In the genomic region with DNA sequence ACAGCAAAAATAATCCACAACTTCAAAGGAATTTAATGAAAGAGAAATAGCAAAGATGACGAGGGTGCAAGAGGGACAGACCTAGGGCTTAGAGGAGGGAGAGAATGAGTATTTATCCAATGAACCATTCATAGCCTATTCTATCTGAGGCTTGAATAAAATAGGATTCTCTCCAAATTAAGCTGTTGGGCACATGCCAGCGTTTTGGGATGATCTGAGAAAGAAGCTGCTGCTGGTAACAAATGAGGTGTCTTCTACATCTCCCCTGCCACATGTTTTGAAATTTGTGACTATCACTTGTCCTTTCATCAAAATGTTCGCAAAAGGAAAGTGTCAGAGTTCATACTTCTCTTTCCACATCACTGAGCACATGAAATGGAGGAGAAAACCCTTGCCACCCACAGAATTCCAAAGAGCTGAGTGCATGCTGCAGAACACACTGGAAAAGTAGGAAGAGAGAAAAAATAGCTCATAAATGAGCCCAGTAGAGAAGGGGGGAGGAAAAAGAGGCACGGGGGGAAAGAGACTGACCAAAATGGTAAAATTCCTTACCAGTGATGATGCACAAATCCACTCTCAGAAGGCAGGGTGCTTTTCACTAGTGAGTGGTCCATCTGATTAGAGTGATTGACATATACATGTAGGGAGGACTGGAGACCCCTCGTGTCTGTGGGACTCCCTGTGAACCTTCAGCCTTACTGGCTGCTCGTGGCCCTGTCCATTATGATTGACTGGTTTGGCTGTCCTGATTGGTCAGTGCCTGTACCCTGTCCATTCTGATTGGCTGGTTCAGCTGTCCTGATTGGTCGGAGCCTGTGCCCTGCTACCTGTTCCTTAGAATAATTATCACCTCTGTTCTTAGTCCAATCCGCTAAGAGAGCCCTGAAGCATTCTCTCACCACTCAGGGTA, we compare ENCODE assay signal across 9 cellular contexts.
DNase-seq lines count a peak whose midpoint lies in the region; ATAC-seq and TF ChIP-seq lines count a peak whose summit lies in the region.
"Had no signal": no experiment of that assay in that cellular context is flagged by ENCODE, and none has a peak within 500 bp of the region (broad histone marks: within the 10 kb centered on the region; RNA-seq: fewer than 3 reads in every experiment).

No MANE protein-coding gene starts in this region.

- H3K27ac ChIP-seq in left lung (peak overlapping the region in 1 of 2 donors; percentile 45), upper lobe of right lung (peak overlapping the region; percentile 58)

- POLR2A ChIA-PET in MCF 10A (lab: Yijun Ruan, JAX): interaction anchor here (0.8 to 1.3 kb wide), 5 partner anchors 9 to 64 kb away, joined by 3 to 5 read pairs (median 4); no protein-coding TSS in a partner anchor
- POLR2A ChIA-PET in activated CD8-positive, alpha-beta T cell treated with anti-CD3 and anti-CD28 coated beads, Interleukin-2, amount 10 ng/mL, durations not matched to agents 7 days and 5 days (lab: Charles Lee): no interaction called here

- H3K4me1 ChIP-seq in left lung (peaks cover 0 to under 1% of the 10 kb centered on the region in 2 donors), upper lobe of right lung (peaks cover 8% of the 10 kb centered on the region)

- H3K27me3 Mint-ChIP-seq in MCF 10A (ENCODE audit: insufficient read depth, unreplicated experiment): no peaks in the 10 kb centered on the region
- H3K27me3 Mint-ChIP-seq in activated CD8-positive, alpha-beta T cell treated with anti-CD3 and anti-CD28 coated beads, Interleukin-2, amount 10 ng/mL, durations not matched to agents 7 days and 5 days (ENCODE audit: low read depth): no peaks in the 10 kb centered on the region

- CTCF ChIA-PET in MCF 10A (lab: Yijun Ruan, JAX): interaction anchor here (0.6 to 1.0 kb wide), 7 partner anchors 40 to 1817 kb away, joined by 3 to 5 read pairs (median 3); no protein-coding TSS in a partner anchor
- CTCF ChIA-PET in activated CD8-positive, alpha-beta T cell treated with anti-CD3 and anti-CD28 coated beads, Interleukin-2, amount 10 ng/mL, durations not matched to agents 7 days and 5 days (lab: Charles Lee): no interaction called here

- H3K36me3 Mint-ChIP-seq in MCF 10A (ENCODE audit: insufficient read depth, unreplicated experiment): no peaks in the 10 kb centered on the region
- no peaks in the 10 kb centered on the region for H3K36me3 Mint-ChIP-seq in activated CD8-positive, alpha-beta T cell treated with anti-CD3 and anti-CD28 coated beads, Interleukin-2, amount 10 ng/mL, durations not matched to agents 7 days and 5 days (ENCODE audit: low read depth)

- H3K4me3 Mint-ChIP-seq in MCF 10A (ENCODE audit: unreplicated experiment): no peak overlapping the region
- no peak overlapping the region for H3K4me3 Mint-ChIP-seq in activated CD8-positive, alpha-beta T cell treated with anti-CD3 and anti-CD28 coated beads, Interleukin-2, amount 10 ng/mL, durations not matched to agents 7 days and 5 days
- H3K4me3 Mint-ChIP-seq: H9, IgD-negative memory B cell had no signal

- DNase-seq in HS-5 (ENCODE audit: low read depth) (peak; percentile 93), MCF 10A (ENCODE audit: unreplicated experiment) (peak; percentile 53), left lung (no peak), upper lobe of right lung (no peak)
- DNase-seq in effector CD4-positive, alpha-beta T cell: no peak
- no peak for DNase-seq in activated CD8-positive, alpha-beta T cell treated with anti-CD3 and anti-CD28 coated beads, Interleukin-2, amount 10 ng/mL, durations not matched to agents 7 days and 5 days
- DNase-seq: H9 had no signal

- intact Hi-C loops in MCF 10A (cut with micrococcal nuclease) (no loop called here), left lung (cut with DNase I) (no loop called here), upper lobe of right lung (cut with DNase I) (no loop called here)

- peaks cover 29% of the 10 kb centered on the region for H3K4me1 Mint-ChIP-seq in MCF 10A (ENCODE audit: insufficient read depth, unreplicated experiment)
- H3K4me1 Mint-ChIP-seq in activated CD8-positive, alpha-beta T cell treated with anti-CD3 and anti-CD28 coated beads, Interleukin-2, amount 10 ng/mL, durations not matched to agents 7 days and 5 days (ENCODE audit: low read depth): no peaks in the 10 kb centered on the region
- H3K4me1 Mint-ChIP-seq: H9 had no signal

- peak; percentile 71 for ATAC-seq in left lung
- peak; percentile 41 for ATAC-seq in upper lobe of right lung
- ATAC-seq in HG02840 (IDR thresholded peaks at IDR 0.05; ENCODE audit: low FRiP score, unreplicated experiment): no peak
- no peak for ATAC-seq in activated CD8-positive, alpha-beta T cell treated with anti-CD3 and anti-CD28 coated beads, Interleukin-2, amount 10 ng/mL, durations not matched to agents 7 days and 5 days

- H3K4me3 ChIP-seq in left lung (no peak overlapping the region), upper lobe of right lung (no peak overlapping the region)

- H3K9me3 ChIP-seq in left lung: peaks cover 0 to 12% of the 10 kb centered on the region in 2 donors
- H3K9me3 ChIP-seq in upper lobe of right lung: no peaks in the 10 kb centered on the region

- H3K27ac Mint-ChIP-seq in MCF 10A (ENCODE audit: low read depth, unreplicated experiment): peak overlapping the region; percentile 7
- H3K27ac Mint-ChIP-seq in activated CD8-positive, alpha-beta T cell treated with anti-CD3 and anti-CD28 coated beads, Interleukin-2, amount 10 ng/mL, durations not matched to agents 7 days and 5 days: no peak overlapping the region
- H3K27ac Mint-ChIP-seq: H9, IgD-negative memory B cell had no signal

- peaks cover 9% of the 10 kb centered on the region for H3K9me3 Mint-ChIP-seq in MCF 10A (ENCODE audit: unreplicated experiment)
- no peaks in the 10 kb centered on the region for H3K9me3 Mint-ChIP-seq in activated CD8-positive, alpha-beta T cell treated with anti-CD3 and anti-CD28 coated beads, Interleukin-2, amount 10 ng/mL, durations not matched to agents 7 days and 5 days (ENCODE audit: insufficient read depth)

- H3K36me3 ChIP-seq in left lung (no peaks in the 10 kb centered on the region), upper lobe of right lung (no peaks in the 10 kb centered on the region)

- TF ChIP-seq CTCF in MCF 10A (IDR thresholded peaks at IDR 0.05; ENCODE audit: unreplicated experiment) (no peak), left lung (IDR thresholded peaks at IDR 0.05) (no peak), upper lobe of right lung (IDR thresholded peaks at IDR 0.05) (no peak)

- BruUV-seq in MCF 10A (replicated peaks; lab: Mats Ljungman, UMichigan): no TSS peak

- H3K27me3 ChIP-seq in left lung (no peaks in the 10 kb centered on the region), upper lobe of right lung (no peaks in the 10 kb centered on the region)

Comparison
In these comparisons a context has a peak if more than half of its experiments do, and no peak if none do; other contexts are left out.
1. DNase-seq: peak in HS-5 (single experiment) and MCF 10A (single experiment); none in left lung (0 of 2), upper lobe of right lung (single experiment), effector CD4-positive, alpha-beta T cell (single experiment) and activated CD8-positive, alpha-beta T cell treated with anti-CD3 and anti-CD28 coated beads, Interleukin-2, amount 10 ng/mL, durations not matched to agents 7 days and 5 days (single experiment).
2. ATAC-seq: peak in left lung (single experiment) and upper lobe of right lung (single experiment); none in HG02840 (single experiment) and activated CD8-positive, alpha-beta T cell treated with anti-CD3 and anti-CD28 coated beads, Interleukin-2, amount 10 ng/mL, durations not matched to agents 7 days and 5 days (single experiment).